In the genomic region with DNA sequence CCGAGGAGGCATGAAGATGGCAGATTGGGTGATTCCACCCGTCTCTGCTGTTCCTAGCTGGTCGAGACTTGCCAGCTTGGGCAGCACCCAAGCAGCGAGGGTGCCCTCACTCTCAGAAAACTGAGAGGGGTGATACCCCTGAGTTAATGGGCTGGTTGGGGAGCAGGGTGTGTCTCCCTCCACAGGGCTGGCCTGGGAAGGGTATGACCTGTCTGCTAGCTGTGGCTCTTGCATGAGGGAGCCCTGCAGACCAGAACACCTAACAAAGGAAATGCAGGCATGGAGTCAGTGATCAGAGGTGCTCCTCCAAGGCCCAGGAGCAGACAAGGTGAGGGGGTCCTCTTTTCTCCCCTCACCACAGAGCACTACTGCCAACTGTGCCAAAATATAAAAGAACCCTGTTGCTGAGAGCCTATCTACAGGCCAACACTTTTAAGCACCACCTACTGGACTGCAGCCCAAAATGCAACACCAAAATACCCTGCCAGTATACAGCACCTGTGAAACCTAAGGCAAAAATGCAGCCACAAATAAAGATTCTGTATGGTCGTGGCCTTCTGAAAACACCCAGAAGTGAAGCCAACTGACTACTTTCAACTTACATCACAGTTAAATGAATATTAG, we compare ENCODE assay signal across 9 cellular contexts. TPM values are rescaled to one million over a fixed set of nuclear protein-coding genes. Genes with fewer than 3 reads are reported as not detected.
DNase-seq lines count a peak whose midpoint lies in the region; TF ChIP-seq lines count a peak whose summit lies in the region.
"Had no signal": no experiment of that assay in that cellular context is flagged by ENCODE, and none has a peak within 500 bp of the region (broad histone marks: within the 10 kb centered on the region; RNA-seq: fewer than 3 reads in every experiment).

No MANE protein-coding gene starts in this region.

- in situ Hi-C loops in KBM-7 (cut with MboI; ENCODE audit: low pct_unique_long_range_greater_than_20kb, low sequenced_read_pairs), result loop anchor here (25.0 kb wide), 1 partner anchor 217 kb away; no protein-coding TSS in a partner anchor

- no peaks in the 10 kb centered on the region for H3K4me1 ChIP-seq in KMS-11 (ENCODE audit: low read depth, poor library complexity, severe bottlenecking)
- peaks cover 7% of the 10 kb centered on the region for H3K4me1 ChIP-seq in left ventricle myocardium inferior
- no peaks in the 10 kb centered on the region for H3K4me1 ChIP-seq in ascending aorta

- H3K27me3 ChIP-seq in KMS-11 (ENCODE audit: insufficient read depth, low read depth), result no peaks in the 10 kb centered on the region
- H3K27me3 ChIP-seq in left ventricle myocardium inferior (ENCODE audit: low read depth), result no peaks in the 10 kb centered on the region
- no peaks in the 10 kb centered on the region for H3K27me3 ChIP-seq in ascending aorta

- H3K9me3 ChIP-seq in left ventricle myocardium inferior (replicated peaks) (peaks cover 15% of the 10 kb centered on the region), ascending aorta (no peaks in the 10 kb centered on the region)

- H3K4me3 ChIP-seq in KMS-11 (IDR thresholded peaks at IDR 0.05; ENCODE audit: insufficient read depth, low read depth, low read length), result no peak overlapping the region
- no peak overlapping the region for H3K4me3 ChIP-seq in left ventricle myocardium inferior
- no peak overlapping the region for H3K4me3 ChIP-seq in ascending aorta

- DNase-seq in ELR (ENCODE audit: low read depth) (peak; percentile 19), GM20000 (ENCODE audit: low spot score) (peak; percentile 9), left ventricle myocardium inferior (no peak), NCI-H146 (lab: John Stamatoyannopoulos, UW) (no peak), DMS114 treated with DMSO at 0.1 percent for 48 hours (lab: John Stamatoyannopoulos, UW; ENCODE audit: unreplicated experiment) (no peak), ascending aorta (ENCODE audit: low spot score in 2 of 2) (no peak), KBM-7 (no peak)
- DNase-seq: GOT3 had no signal

- no peak overlapping the region for H3K4me2 ChIP-seq in KMS-11

- H3K79me2 ChIP-seq in KMS-11 (ENCODE audit: insufficient read depth, low read depth), result no peaks in the 10 kb centered on the region

- no peak overlapping the region for H2AFZ ChIP-seq in KMS-11 (ENCODE audit: low read depth)

- H3K27ac ChIP-seq in KMS-11 (no peak overlapping the region), left ventricle myocardium inferior (replicated peaks) (no peak overlapping the region), ascending aorta (no peak overlapping the region)

- H3K9ac ChIP-seq in KMS-11, result no peak overlapping the region

- no peaks in the 10 kb centered on the region for H4K20me1 ChIP-seq in KMS-11 (ENCODE audit: insufficient read depth)

- no peak for TF ChIP-seq CTCF in GM20000 (IDR thresholded peaks at IDR 0.05; ENCODE audit: extremely low read depth, missing control alignments)
- peak; percentile 62 for TF ChIP-seq CTCF in KMS-11 (conservative IDR thresholded peaks at IDR 0.05; ENCODE audit: low read depth, low read length)
- peak; percentile 26 for TF ChIP-seq CTCF in left ventricle myocardium inferior (IDR thresholded peaks at IDR 0.05; ENCODE audit: borderline replicate concordance)
- no peak for TF ChIP-seq CTCF in ascending aorta (IDR thresholded peaks at IDR 0.05)

- H3K36me3 ChIP-seq in KMS-11 (ENCODE audit: insufficient read depth) (no peaks in the 10 kb centered on the region), left ventricle myocardium inferior (no peaks in the 10 kb centered on the region), ascending aorta (no peaks in the 10 kb centered on the region)

- intact Hi-C loops in left ventricle myocardium inferior (cut with micrococcal nuclease), result no loop called here
- intact Hi-C loops in ascending aorta (cut with DNase I), result no loop called here

RNA-seq across cellular contexts. Expression of gene PPM1L, which starts 35.8 kb away (rescaled TPM):
- total RNA-seq in left ventricle myocardium inferior (51.1 TPM), ascending aorta (20.3 TPM)

RNA-seq across cellular contexts. Expression of gene ARL14, which starts 43.3 kb away (rescaled TPM):
- total RNA-seq in left ventricle myocardium inferior, result not detected
- not detected for total RNA-seq in ascending aorta

Comparison
In these comparisons a context has a peak if more than half of its experiments do, and no peak if none do; other contexts are left out.
1. DNase-seq: peak in ELR (single experiment) and GM20000 (single experiment); none in left ventricle myocardium inferior (single experiment), NCI-H146 (single experiment), DMS114 treated with DMSO at 0.1 percent for 48 hours (single experiment), ascending aorta (0 of 2) and KBM-7 (single experiment).
2. CTCF ChIP-seq: peak in KMS-11 (single experiment) and left ventricle myocardium inferior (single experiment); none in GM20000 (single experiment) and ascending aorta (0 of 3).